ENCODE assay signal across 8 cellular contexts in genomic region chr20:17536944-17537444, GRCh38. TPM values are rescaled to one million over a fixed set of nuclear protein-coding genes. Genes with fewer than 3 reads are reported as not detected.
DNase-seq lines count a peak whose midpoint lies in the region; ATAC-seq and TF ChIP-seq lines count a peak whose summit lies in the region.

No MANE protein-coding gene starts in this region.

- ATAC-seq in GM19438 (IDR thresholded peaks at IDR 0.05; ENCODE audit: low read depth, unreplicated experiment) = peak; percentile 62
- ATAC-seq in HG03571 (IDR thresholded peaks at IDR 0.05; ENCODE audit: unreplicated experiment) = peak; percentile 75
- ATAC-seq in activated CD8-positive, alpha-beta T cell treated with anti-CD3 and anti-CD28 coated beads for 36 hours = peak; percentile 97
- peak; percentile 96 for ATAC-seq in mucosa of descending colon

- no peak overlapping the region for H3K4me3 Mint-ChIP-seq in CD8-positive, alpha-beta memory T cell
- no peak overlapping the region for H3K4me3 Mint-ChIP-seq in activated CD8-positive, alpha-beta T cell treated with anti-CD3 and anti-CD28 coated beads for 36 hours

- no peaks in the 10 kb centered on the region for H3K36me3 Mint-ChIP-seq in CD8-positive, alpha-beta memory T cell
- no peaks in the 10 kb centered on the region for H3K36me3 Mint-ChIP-seq in activated CD8-positive, alpha-beta T cell treated with anti-CD3 and anti-CD28 coated beads for 36 hours (ENCODE audit: low read depth)

- POLR2A ChIA-PET in CD8-positive, alpha-beta memory T cell (lab: Charles Lee) = interaction anchor here (1.0 kb wide), 1 partner anchor 32 kb away, joined by 3 read pairs; no protein-coding TSS in a partner anchor
- POLR2A ChIA-PET in activated CD8-positive, alpha-beta T cell treated with anti-CD3 and anti-CD28 coated beads for 36 hours (lab: Charles Lee) = no interaction called here

- H3K27ac ChIP-seq in CD8-positive, alpha-beta memory T cell (ENCODE audit: low read depth, low read length) = no peak overlapping the region
- H3K27ac ChIP-seq in effector memory CD4-positive, alpha-beta T cell (ENCODE audit: insufficient read depth, low read length, poor library complexity, severe bottlenecking) = no peak overlapping the region

- no peaks in the 10 kb centered on the region for H3K9me3 ChIP-seq in CD8-positive, alpha-beta memory T cell (ENCODE audit: low read length)
- H3K9me3 ChIP-seq in effector memory CD4-positive, alpha-beta T cell (ENCODE audit: control insufficient read depth, low read length) = no peaks in the 10 kb centered on the region
- H3K9me3 ChIP-seq in mucosa of descending colon = no peaks in the 10 kb centered on the region

- peaks cover 15 to 37% of the 10 kb centered on the region in 2 donors for H3K27me3 Mint-ChIP-seq in CD8-positive, alpha-beta memory T cell
- peaks cover 16% of the 10 kb centered on the region for H3K27me3 Mint-ChIP-seq in activated CD8-positive, alpha-beta T cell treated with anti-CD3 and anti-CD28 coated beads for 36 hours

- TF ChIP-seq CTCF in activated CD8-positive, alpha-beta T cell treated with anti-CD3 and anti-CD28 coated beads for 36 hours (IDR thresholded peaks at IDR 0.05) = peak; percentile 86
- TF ChIP-seq CTCF in mucosa of descending colon (IDR thresholded peaks at IDR 0.05) = peak; percentile 62

- H3K27me3 ChIP-seq in CD8-positive, alpha-beta memory T cell (ENCODE audit: insufficient read depth, low read length, poor library complexity, severe bottlenecking) = peaks cover 8% of the 10 kb centered on the region
- H3K27me3 ChIP-seq in effector memory CD4-positive, alpha-beta T cell (replicated peaks; ENCODE audit: control insufficient read depth, insufficient read depth, low read length, poor library complexity, severe bottlenecking) = no peaks in the 10 kb centered on the region

- H3K4me3 ChIP-seq in CD8-positive, alpha-beta memory T cell (ENCODE audit: low read length) = no peak overlapping the region
- no peak overlapping the region for H3K4me3 ChIP-seq in effector memory CD4-positive, alpha-beta T cell (ENCODE audit: insufficient read depth, low read depth, low read length, poor library complexity, severe bottlenecking)
- no peak overlapping the region for H3K4me3 ChIP-seq in mucosa of descending colon

- no peaks in the 10 kb centered on the region for H3K36me3 ChIP-seq in CD8-positive, alpha-beta memory T cell (ENCODE audit: insufficient read depth, low read length)
- H3K36me3 ChIP-seq in effector memory CD4-positive, alpha-beta T cell (ENCODE audit: control insufficient read depth, insufficient read depth, low read length) = no peaks in the 10 kb centered on the region
- H3K36me3 ChIP-seq in mucosa of descending colon (ENCODE audit: low read depth) = no peaks in the 10 kb centered on the region

- peaks cover 6 to 13% (median 6%) of the 10 kb centered on the region in 3 donors for H3K4me1 Mint-ChIP-seq in CD8-positive, alpha-beta memory T cell
- H3K4me1 Mint-ChIP-seq in activated CD8-positive, alpha-beta T cell treated with anti-CD3 and anti-CD28 coated beads for 36 hours (ENCODE audit: low read depth) = peaks cover 15% of the 10 kb centered on the region

- intact Hi-C loops in activated CD8-positive, alpha-beta T cell treated with anti-CD3 and anti-CD28 coated beads for 36 hours (cut with micrococcal nuclease) = loop anchor here (2.0 to 10.0 kb wide), 2 partner anchors 80 to 358 kb away; no protein-coding TSS in a partner anchor
- intact Hi-C loops in mucosa of descending colon (cut with DNase I, micrococcal nuclease) = loop anchor here (10.0 kb wide), 1 partner anchor 78 kb away; no protein-coding TSS in a partner anchor

- peak; percentile 43 to 75 (median 60) for DNase-seq in CD8-positive, alpha-beta memory T cell
- DNase-seq in NCI-H82 treated with DMSO at 0.1 percent for 48 hours (lab: John Stamatoyannopoulos, UW; ENCODE audit: unreplicated experiment) (peak; percentile 78), mucosa of descending colon (peak in 2 of 3 donors; percentile 55 to 88)
- peak; percentile 81 for DNase-seq in activated CD8-positive, alpha-beta T cell treated with anti-CD3 and anti-CD28 coated beads for 36 hours
- peak; percentile 28 to 50 (median 36) for DNase-seq in effector memory CD4-positive, alpha-beta T cell
- DNase-seq in stimulated activated CD8-positive, alpha-beta memory T cell treated with anti-CD3 and anti-CD28 coated beads, Interleukin-7, amount 100 ng/mL, for 24 hours (ENCODE audit: low read depth) = peak; percentile 37

- CTCF ChIA-PET in CD8-positive, alpha-beta memory T cell (lab: Charles Lee) = interaction anchor here (0.6 to 2.1 kb wide), 21 partner anchors 10 to 987 kb away, joined by 3 to 19 read pairs (median 4); partner anchors contain the start of genes DSTN and RRBP1
- CTCF ChIA-PET in activated CD8-positive, alpha-beta T cell treated with anti-CD3 and anti-CD28 coated beads for 36 hours (lab: Charles Lee) = interaction anchor here (0.6 to 2.1 kb wide), 24 partner anchors 8 to 462 kb away, joined by 3 to 17 read pairs (median 4); partner anchors contain the start of genes BANF2, DSTN and RRBP1

- H3K9me3 Mint-ChIP-seq in CD8-positive, alpha-beta memory T cell = no peaks in the 10 kb centered on the region
- H3K9me3 Mint-ChIP-seq in activated CD8-positive, alpha-beta T cell treated with anti-CD3 and anti-CD28 coated beads for 36 hours = no peaks in the 10 kb centered on the region

- H3K27ac Mint-ChIP-seq in CD8-positive, alpha-beta memory T cell = peak overlapping the region in 2 of 8 donors; percentile 24 to 73
- no peak overlapping the region for H3K27ac Mint-ChIP-seq in activated CD8-positive, alpha-beta T cell treated with anti-CD3 and anti-CD28 coated beads for 36 hours

- H3K4me1 ChIP-seq in CD8-positive, alpha-beta memory T cell (ENCODE audit: insufficient read depth, low read length) = peaks cover 7% of the 10 kb centered on the region
- H3K4me1 ChIP-seq in effector memory CD4-positive, alpha-beta T cell (ENCODE audit: control insufficient read depth, insufficient read depth, low read length, poor library complexity, severe bottlenecking) = peaks cover 3% of the 10 kb centered on the region
- peaks cover 2% of the 10 kb centered on the region for H3K4me1 ChIP-seq in mucosa of descending colon (ENCODE audit: low read depth)

RNA-seq across cellular contexts. Expression of gene BFSP1, which starts 5.8 kb away (rescaled TPM):
- under 1 TPM; 0.24 to 0.26 TPM for total RNA-seq in CD8-positive, alpha-beta memory T cell
- 1.8 TPM for polyA plus RNA-seq in CD8-positive, alpha-beta memory T cell
- under 1 TPM; 0.18 TPM for total RNA-seq in activated CD8-positive, alpha-beta T cell treated with anti-CD3 and anti-CD28 coated beads for 36 hours
- 1 to 10 TPM in 1 of 3 donors, under 1 TPM in 2; 0.17 to 1.1 (median 0.70) TPM for total RNA-seq in mucosa of descending colon

RNA-seq across cellular contexts. Expression of gene DSTN, which starts 32.9 kb away (rescaled TPM):
- total RNA-seq in CD8-positive, alpha-beta memory T cell = 10 to 100 TPM; 66.4 to 66.9 TPM
- 135 TPM for polyA plus RNA-seq in CD8-positive, alpha-beta memory T cell
- 10 to 100 TPM; 55.5 to 56.4 TPM for total RNA-seq in activated CD8-positive, alpha-beta T cell treated with anti-CD3 and anti-CD28 coated beads for 36 hours
- 100 to 1,000 TPM; 261 to 946 (median 284) TPM for total RNA-seq in mucosa of descending colon
